10 cellular contexts compared by ENCODE assay signal in the genomic region with DNA sequence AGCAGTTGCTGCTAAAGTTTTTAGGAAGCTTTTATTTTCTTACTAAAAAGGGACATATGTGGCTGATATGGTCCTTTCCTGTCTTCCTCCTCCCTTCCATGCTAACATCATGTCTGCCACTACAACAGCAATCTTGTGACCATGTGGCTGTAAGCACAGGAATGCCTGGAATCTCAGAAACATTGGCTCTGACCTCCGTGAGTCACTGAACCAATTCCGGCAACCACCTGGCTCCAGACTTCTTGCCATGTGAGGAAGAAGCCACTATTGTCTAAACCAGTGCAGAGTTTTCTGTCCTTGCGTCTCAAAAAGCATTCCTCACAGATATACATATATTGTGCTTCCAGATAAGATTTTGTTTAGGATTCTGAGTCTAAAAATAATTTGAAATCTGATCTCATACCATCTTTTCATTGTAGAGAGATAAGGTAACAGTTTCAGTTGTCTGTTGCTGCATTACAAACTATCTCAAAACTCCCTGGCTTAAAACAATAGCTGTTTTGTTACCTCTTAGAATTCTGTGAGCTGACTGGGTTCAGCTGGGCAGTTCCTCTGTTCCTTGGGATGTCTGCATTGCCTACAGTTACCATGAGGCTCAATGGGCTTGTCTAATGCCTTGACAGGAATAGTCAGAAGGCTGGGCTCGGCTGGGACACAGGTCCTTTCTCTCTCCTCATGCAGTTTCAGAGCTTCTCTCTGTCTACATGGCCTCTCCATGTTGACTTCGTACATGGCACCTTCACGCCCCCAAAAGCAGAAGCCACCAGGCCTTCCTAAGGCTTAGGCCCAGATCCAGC.
DNase-seq lines count a peak whose midpoint lies in the region; ATAC-seq and TF ChIP-seq lines count a peak whose summit lies in the region.
"Had no signal": no experiment of that assay in that cellular context is flagged by ENCODE, and none has a peak within 500 bp of the region (broad histone marks: within the 10 kb centered on the region; RNA-seq: fewer than 3 reads in every experiment).

No MANE protein-coding gene starts in this region.

- DNase-seq in 8988T: peak; percentile 65
- DNase-seq in MG63: peak; percentile 82
- DNase-seq in epithelial cell of esophagus (ENCODE audit: low read depth): peak; percentile 84
- DNase-seq in lung microvascular endothelial cell (ENCODE audit: low read depth in 2 of 2): peak; percentile 91 to 95
- DNase-seq: activated T-cell treated with anti-CD3 and anti-CD28 coated beads, Interleukin-2, amount 50 U/mL, for 4 hours; naive thymus-derived CD8-positive, alpha-beta T cell had no signal

- H3K9me3 ChIP-seq in MG63: no peaks in the 10 kb centered on the region

- ATAC-seq in HG03045 (IDR thresholded peaks at IDR 0.05; ENCODE audit: unreplicated experiment): no peak
- ATAC-seq in HG03378 (IDR thresholded peaks at IDR 0.05; ENCODE audit: unreplicated experiment): no peak
- ATAC-seq in GM19035 (IDR thresholded peaks at IDR 0.05; ENCODE audit: unreplicated experiment): no peak
- ATAC-seq in GM19397 (IDR thresholded peaks at IDR 0.05; ENCODE audit: unreplicated experiment): no peak
- ATAC-seq: activated T-cell treated with anti-CD3 and anti-CD28 coated beads, Interleukin-2, amount 50 U/mL, for 4 hours; naive thymus-derived CD8-positive, alpha-beta T cell had no signal

- no peak for TF ChIP-seq CTCF in epithelial cell of esophagus (IDR thresholded peaks at IDR 0.05; ENCODE audit: insufficient read depth, low read depth, low read length, missing control alignments)

- H3K4me3 ChIP-seq in MG63 (no peak overlapping the region), epithelial cell of esophagus (ENCODE audit: low read length) (no peak overlapping the region)

- no peaks in the 10 kb centered on the region for H3K27me3 ChIP-seq in MG63

- H3K36me3 ChIP-seq in MG63: no peaks in the 10 kb centered on the region
